In the genomic region with DNA sequence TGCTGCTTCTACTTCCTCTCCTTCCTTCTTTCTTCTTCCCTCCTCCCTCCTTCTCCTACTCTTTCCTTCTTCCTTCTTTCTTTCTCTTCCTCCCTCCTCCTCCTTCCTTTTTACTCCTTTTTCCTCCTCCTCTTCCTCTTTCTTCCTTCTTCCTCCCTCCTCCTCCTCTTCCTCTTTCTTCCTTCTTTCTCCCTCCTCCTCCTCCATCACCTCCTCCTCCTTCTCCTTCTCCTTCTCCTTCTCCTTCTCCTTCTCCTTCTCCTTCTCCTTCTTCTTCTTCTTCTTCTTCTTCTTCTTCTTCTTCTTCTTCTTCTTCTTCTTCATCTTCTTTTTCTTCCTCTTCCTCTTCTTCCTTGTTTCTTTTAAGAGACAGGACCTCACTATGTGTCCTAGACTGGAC, we compare ENCODE assay signal across 27 cellular contexts.
"Had no signal": no experiment of that assay in that cellular context is flagged by ENCODE, and none has a peak within 500 bp of the region (broad histone marks: within the 10 kb centered on the region; RNA-seq: fewer than 3 reads in every experiment).

No MANE protein-coding gene starts in this region.

- H3K4me1 ChIP-seq: stomach, suprapubic skin, testis, thyroid gland, tibial artery, tibial nerve, transverse colon, upper lobe of left lung, upper lobe of right lung, uterus, vagina had no signal

- H3K4me3 ChIP-seq: stomach, suprapubic skin, testis, thoracic aorta, thyroid gland, tibial artery, tibial nerve, transverse colon, upper lobe of left lung, upper lobe of right lung, uterus, vagina had no signal

- H3K27ac ChIP-seq: stomach, suprapubic skin, testis, thoracic aorta, thyroid gland, tibial artery, tibial nerve, transverse colon, upper lobe of left lung, upper lobe of right lung, uterus, vagina had no signal

- H3K36me3 ChIP-seq: stomach, suprapubic skin, thoracic aorta, thyroid gland, tibial artery, tibial nerve, transverse colon, upper lobe of left lung, upper lobe of right lung, uterus, vagina had no signal

- FAIRE-seq: urothelium cell line had no signal

- H3K9me3 ChIP-seq: stomach, suprapubic skin, testis, thoracic aorta, thyroid gland, tibial artery, tibial nerve, transverse colon, upper lobe of left lung, upper lobe of right lung, uterus, vagina had no signal

- H3K27me3 ChIP-seq: stomach, testis, thyroid gland, tibial nerve, transverse colon, upper lobe of left lung, uterus, vagina had no signal

- DNase-seq: stimulated activated CD4-positive, alpha-beta T cell treated with anti-CD3 and anti-CD28 coated beads, Interleukin-2, amount 100 ng/mL, for 48 hours; stimulated activated CD4-positive, alpha-beta T cell treated with anti-CD3 and anti-CD28 coated beads, Interleukin-4, amount 100 ng/mL, for 1 hour; stimulated activated CD4-positive, alpha-beta T cell treated with anti-CD3 and anti-CD28 coated beads, Interleukin-4, amount 100 ng/mL, for 24 hours; stimulated activated CD4-positive, alpha-beta T cell treated with anti-CD3 and anti-CD28 coated beads, Interleukin-4, amount 100 ng/mL, for 4 hours; stimulated activated CD8-positive, alpha-beta memory T cell treated with anti-CD3 and anti-CD28 coated beads, Interleukin-4, amount 100 ng/mL, for 48 hours; stimulated activated naive B cell treated with anti-CD40 and anti-IgM and Interleukin-4, amounts not matched to agents 10 μg/mL and 1 μg/mL and 100 μg/mL, for 72 hours; stimulated activated naive CD4-positive, alpha-beta T cell; stimulated activated naive CD4-positive, alpha-beta T cell treated with Interleukin-2 at 50 U/mL for 16 hours; stimulated activated naive CD8-positive, alpha-beta T cell treated with anti-CD3 and anti-CD28 coated beads, Interleukin-15, amount 100 ng/mL, for 72 hours; stimulated activated naive CD8-positive, alpha-beta T cell treated with anti-CD3 and anti-CD28 coated beads, Interleukin-15, Interleukin-2, amounts not matched to agents 100 U/mL and 50 U/mL, for 24 hours; stomach; substantia nigra; testis; thyroid gland; tibial artery; transverse colon; trophoblast cell; upper lobe of left lung; upper lobe of right lung; uterus had no signal

- ATAC-seq: stimulated activated effector memory CD8-positive, alpha-beta T cell treated with anti-CD3 and anti-CD28 coated beads, Interleukin-12 subunit alpha, Interleukin-12 subunit beta, amount 100 ng/mL, for 72 hours; stimulated activated memory B cell treated with anti-CD40 and anti-IgM and Interleukin-4, amounts not matched to agents 10 μg/mL and 1 μg/mL and 100 μg/mL, for 72 hours; stimulated activated naive B cell treated with anti-CD40 and anti-IgM and Interleukin-4, amounts not matched to agents 10 μg/mL and 1 μg/mL and 100 μg/mL, for 72 hours; stimulated activated naive CD8-positive, alpha-beta T cell treated with anti-CD3 and anti-CD28 coated beads, Interleukin-15, amount 100 ng/mL, for 72 hours; stimulated activated naive CD8-positive, alpha-beta T cell treated with anti-CD3 and anti-CD28 coated beads, Interleukin-15, Interleukin-2, amounts not matched to agents 100 U/mL and 50 U/mL, for 24 hours; upper lobe of right lung had no signal
